ENCODE assay signal across 15 cellular contexts in genomic region chr5:132639706-132640130, GRCh38. TPM values are rescaled to one million over a fixed set of nuclear protein-coding genes. Genes with fewer than 3 reads are reported as not detected.
DNase-seq lines count a peak whose midpoint lies in the region; ATAC-seq, FAIRE-seq and TF ChIP-seq lines count a peak whose summit lies in the region.
"Had no signal": no experiment of that assay in that cellular context is flagged by ENCODE, and none has a peak within 500 bp of the region (broad histone marks: within the 10 kb centered on the region; RNA-seq: fewer than 3 reads in every experiment).

No MANE protein-coding gene starts in this region.

- peak; percentile 99 for FAIRE-seq in GM12892 (lab: Jason Lieb, UNC)

- H3K27ac ChIP-seq in breast epithelium = no peak overlapping the region
- H3K27ac ChIP-seq: colonic mucosa, hepatocyte, thoracic aorta had no signal

- DNase-seq in GM12892 (ENCODE audit: insufficient read length) (no peak), Kasumi-1 (lab: John Stamatoyannopoulos, UW) (peak; percentile 32 to 39), NCI-H2171 treated with DMSO at 0.1 percent for 48 hours (lab: John Stamatoyannopoulos, UW) (no peak), UCSD-AML1 (lab: John Stamatoyannopoulos, UW; ENCODE audit: unreplicated experiment) (no peak), breast epithelium (ENCODE audit: low spot score in 2 of 2) (no peak), NCI-H748 treated with DMSO at 0.1 percent for 48 hours (lab: John Stamatoyannopoulos, UW) (no peak)
- DNase-seq: Caco-2, colonic mucosa, NCI-H1694 treated with DMSO at 0.1 percent for 48 hours had no signal

- H3K36me3 ChIP-seq in breast epithelium = peaks cover 4% of the 10 kb centered on the region
- H3K36me3 ChIP-seq: colonic mucosa had no signal

- TF ChIP-seq POLR2A in GM12892 (IDR thresholded peaks at IDR 0.05; ENCODE audit: low read depth, low read length) = peak; percentile 30; the same call in 1 of the 2 replicates
- no peak for TF ChIP-seq POLR2A in breast epithelium (IDR thresholded peaks at IDR 0.05)

- ATAC-seq in GM19372 (IDR thresholded peaks at IDR 0.05; ENCODE audit: low read depth, unreplicated experiment) (peak; percentile 59), HG02885 (IDR thresholded peaks at IDR 0.05; ENCODE audit: poor library complexity, unreplicated experiment) (peak; percentile 71)
- ATAC-seq: HCT116, Right ventricle myocardium inferior had no signal

- no peaks in the 10 kb centered on the region for H3K9me3 ChIP-seq in breast epithelium
- H3K9me3 ChIP-seq: Caco-2, colonic mucosa, thoracic aorta had no signal

- no peaks in the 10 kb centered on the region for H3K27me3 ChIP-seq in breast epithelium
- H3K27me3 ChIP-seq: colonic mucosa, hepatocyte had no signal

- H3K4me3 ChIP-seq in breast epithelium = no peak overlapping the region
- H3K4me3 ChIP-seq: colonic mucosa, hepatocyte, thoracic aorta had no signal

- TF ChIP-seq CTCF in breast epithelium (IDR thresholded peaks at IDR 0.05) = no peak

- intact Hi-C loops in breast epithelium (cut with DNase I; ENCODE audit: low total_unique reads) = no loop called here

- H3K4me1 ChIP-seq in breast epithelium = no peaks in the 10 kb centered on the region
- H3K4me1 ChIP-seq: Caco-2, colonic mucosa had no signal

RNA-seq across cellular contexts. Expression of gene IL13, which starts 18.3 kb away (rescaled TPM):
- polyA plus RNA-seq in GM12892 (2012; ENCODE audit: missing spikeins) = 0.47 TPM
- total RNA-seq in breast epithelium = under 1 TPM in 2 of 3 donors, not detected in 1; 0.33 to 0.73 TPM
- total RNA-seq: Caco-2, colonic mucosa, hepatocyte, Right ventricle myocardium inferior had no signal
- polyA plus RNA-seq: hepatocyte had no signal

RNA-seq across cellular contexts. Expression of gene IL4, which starts 34.1 kb away (rescaled TPM):
- not detected for polyA plus RNA-seq in GM12892 (2012; ENCODE audit: missing spikeins)
- not detected for total RNA-seq in breast epithelium
- total RNA-seq: Caco-2, colonic mucosa, hepatocyte, Right ventricle myocardium inferior, thoracic aorta had no signal
- polyA plus RNA-seq: hepatocyte had no signal

Comparison
In these comparisons a context has a peak if more than half of its experiments do, and no peak if none do; other contexts are left out.
1. DNase-seq: peak in Kasumi-1 (2 of 2); none in GM12892 (single experiment), NCI-H2171 treated with DMSO at 0.1 percent for 48 hours (single experiment), UCSD-AML1 (single experiment), breast epithelium (0 of 2) and NCI-H748 treated with DMSO at 0.1 percent for 48 hours (single experiment).